In genomic region chr19:40443131-40443929, GRCh38 we compare ENCODE assay signal across 8 cellular contexts. TPM values are rescaled to one million over a fixed set of nuclear protein-coding genes. Genes with fewer than 3 reads are reported as not detected.
A peak's percentile ranks its signal among the peaks of the same experiment; 100 is the strongest.
DNase-seq lines count a peak whose midpoint lies in the region; ATAC-seq and TF ChIP-seq lines count a peak whose summit lies in the region.

No MANE protein-coding gene starts in this region.

- H3K27ac ChIP-seq in AG04450 (ENCODE audit: low read depth, low read length) = peak overlapping the region; percentile 91
- H3K27ac ChIP-seq in caudate nucleus (ENCODE audit: low read depth, low read length) = peak overlapping the region; percentile 99
- peak overlapping the region; percentile 92 to 99 (median 96) for H3K27ac ChIP-seq in spleen

- no peak for TF ChIP-seq CTCF in AG04450 (IDR thresholded peaks at IDR 0.05; ENCODE audit: low read depth, low read length)
- no peak for TF ChIP-seq CTCF in activated B cell treated with CpG ODN at 0.5 μM for 24 hours (IDR thresholded peaks at IDR 0.05)
- TF ChIP-seq CTCF in spleen (IDR thresholded peaks at IDR 0.05 in 8 of 11, conservative IDR thresholded peaks at IDR 0.05 in 3 of 11) = peak in 3 of 11 experiments; percentile 21 to 31 (median 26)

- H3K27me3 Mint-ChIP-seq in activated B cell treated with CpG ODN at 0.5 μM for 24 hours = no peaks in the 10 kb centered on the region

- H3K4me1 Mint-ChIP-seq in activated B cell treated with CpG ODN at 0.5 μM for 24 hours = peaks cover 31% of the 10 kb centered on the region

- peaks cover 42% of the 10 kb centered on the region for H3K36me3 Mint-ChIP-seq in activated B cell treated with CpG ODN at 0.5 μM for 24 hours (ENCODE audit: low read depth)

- peak overlapping the region; percentile 97 for H3K27ac Mint-ChIP-seq in activated B cell treated with CpG ODN at 0.5 μM for 24 hours

- CTCF ChIA-PET in AG04450 (lab: Charles Lee) (interaction anchor here (0.5 to 2.3 kb wide), 7 partner anchors 8 to 195 kb away, joined by 3 to 14 read pairs (median 7); no protein-coding TSS in a partner anchor), activated B cell treated with CpG ODN at 0.5 μM for 24 hours (lab: Charles Lee) (interaction anchor here (0.7 to 3.9 kb wide), 8 partner anchors 10 to 138 kb away, joined by 3 to 49 read pairs (median 6); partner anchors contain the start of gene BLVRB)

- POLR2A ChIA-PET in AG04450 (lab: Yijun Ruan, JAX) (interaction anchor here (0.5 to 3.4 kb wide), 18 partner anchors 8 to 240 kb away, joined by 3 to 43 read pairs (median 4); partner anchors contain the start of genes BLVRB, C19orf47, PLD3 and SERTAD1), activated B cell treated with CpG ODN at 0.5 μM for 24 hours (lab: Charles Lee) (interaction anchor here (0.5 to 4.4 kb wide), 22 partner anchors 10 to 1008 kb away, joined by 3 to 104 read pairs (median 4); partner anchors contain the start of genes ACTMAP, AKT2, BLVRB and C19orf47)

- peak in 1 of 3 donors; percentile 10 for TF ChIP-seq POLR2A in spleen (IDR thresholded peaks at IDR 0.05)

- H3K4me3 Mint-ChIP-seq in activated B cell treated with CpG ODN at 0.5 μM for 24 hours = peak overlapping the region; percentile 98

- H3K27me3 ChIP-seq in AG04450 (ENCODE audit: control insufficient read depth, insufficient read depth, low read length) = no peaks in the 10 kb centered on the region
- H3K27me3 ChIP-seq in spleen (replicated peaks in 1 of 7) = no peaks in the 10 kb centered on the region

- intact Hi-C loops in activated B cell treated with CpG ODN at 0.5 μM for 24 hours (cut with micrococcal nuclease) = loop anchor here (1.0 to 5.0 kb wide), 5 partner anchors 8 to 909 kb away; partner anchors contain the start of genes ACTMAP, EGLN2, LTBP4 and TGFB1
- intact Hi-C loops in spleen (cut with DNase I; ENCODE audit: low total_unique reads) = loop anchor here (10.0 kb wide), 1 partner anchor 131 kb away; the partner anchor contains the start of gene SHKBP1

- peak overlapping the region; percentile 100 for H3K4me3 ChIP-seq in AG04450 (ENCODE audit: low read depth, low read length)
- H3K4me3 ChIP-seq in spleen = peak overlapping the region; percentile 73 to 95 (median 91)

- 0 to 1% (median 1%) methylated on average over 38 to 50 of the region's 50 CpGs for WGBS in spleen, 5 donors

- peaks cover 0 to 50% (median 24%) of the 10 kb centered on the region in 6 donors for H3K36me3 ChIP-seq in spleen

- ATAC-seq in GM18907 (IDR thresholded peaks at IDR 0.05; ENCODE audit: unreplicated experiment) = peak; percentile 75
- ATAC-seq in HG03175 (IDR thresholded peaks at IDR 0.05; ENCODE audit: unreplicated experiment) = peak; percentile 71
- ATAC-seq in activated B cell treated with CpG ODN at 0.5 μM for 24 hours (ENCODE audit: low read depth) = peak; percentile 75

- peak; percentile 99 for DNase-seq in AG04450 (ENCODE audit: low read depth, low spot score)
- peak; percentile 99 for DNase-seq in NCI-H226
- peak; percentile 96 for DNase-seq in activated B cell treated with CpG ODN at 0.5 μM for 24 hours
- peak; percentile 59 to 98 (median 95) for DNase-seq in caudate nucleus (lab: John Stamatoyannopoulos, UW)
- DNase-seq in inferior parietal cortex (ENCODE audit: extremely low spot score) = peak; percentile 95
- peak; percentile 99 for DNase-seq in spleen

- H3K4me1 ChIP-seq in spleen = peaks cover 17 to 50% (median 27%) of the 10 kb centered on the region in 6 donors

- no peaks in the 10 kb centered on the region for H3K9me3 Mint-ChIP-seq in activated B cell treated with CpG ODN at 0.5 μM for 24 hours

- no peaks in the 10 kb centered on the region for H3K9me3 ChIP-seq in AG04450 (ENCODE audit: control insufficient read depth, insufficient read depth, low read length)
- H3K9me3 ChIP-seq in spleen = no peaks in the 10 kb centered on the region

RNA-seq across cellular contexts. Expression of gene SERTAD3, which starts 0.8 kb away (rescaled TPM):
- polyA plus RNA-seq in AG04450 (2011; rRNA removed) (16.1 and 19.6 TPM in 2 replicates), spleen (10 to 100 TPM; 21.8 to 32.6 (median 23.5) TPM)
- 32.7 and 46.7 TPM in 2 replicates for polyA minus RNA-seq in AG04450 (2011; rRNA and poly(A)+ RNA removed)
- total RNA-seq in activated B cell treated with CpG ODN at 0.5 μM for 24 hours (43.5 and 48.4 TPM in 2 replicates), spleen (10 to 100 TPM; 21.5 to 51.4 (median 30.9) TPM)

RNA-seq across cellular contexts. Expression of gene SERTAD1, which starts 17.5 kb away (rescaled TPM):
- polyA plus RNA-seq in AG04450 (2011; rRNA removed) (11.9 and 16.2 TPM in 2 replicates), spleen (10 to 100 TPM in 1 of 3 donors, 1 to 10 TPM in 2; 8.5 to 14.9 (median 9.4) TPM)
- polyA minus RNA-seq in AG04450 (2011; rRNA and poly(A)+ RNA removed) = 3.6 and 6.2 TPM in 2 replicates
- total RNA-seq in activated B cell treated with CpG ODN at 0.5 μM for 24 hours (13.4 and 13.9 TPM in 2 replicates), spleen (10 to 100 TPM in 6 of 7 donors, 1 to 10 TPM in 1; 9.8 to 19.7 (median 13.2) TPM)

RNA-seq across cellular contexts. Expression of gene BLVRB, which starts 22.2 kb away (rescaled TPM):
- polyA plus RNA-seq in AG04450 (2011; rRNA removed) (40.4 and 58.0 TPM in 2 replicates), spleen (100 to 1,000 TPM in 2 of 3 donors, 10 to 100 TPM in 1; 90.6 to 215 (median 136) TPM)
- 21.5 and 35.2 TPM in 2 replicates for polyA minus RNA-seq in AG04450 (2011; rRNA and poly(A)+ RNA removed)
- total RNA-seq in activated B cell treated with CpG ODN at 0.5 μM for 24 hours (12.3 and 14.6 TPM in 2 replicates), spleen (100 to 1,000 TPM in 6 of 7 donors, 10 to 100 TPM in 1; 92.3 to 243 (median 179) TPM)

RNA-seq across cellular contexts. Expression of gene SPTBN4, which starts 23.5 kb away (rescaled TPM):
- polyA plus RNA-seq in AG04450 (2011; rRNA removed) (1.3 and 1.9 TPM in 2 replicates), spleen (under 1 TPM; 0.30 to 0.61 (median 0.35) TPM)
- polyA minus RNA-seq in AG04450 (2011; rRNA and poly(A)+ RNA removed) = 0.65 and 1.5 TPM in 2 replicates
- total RNA-seq in activated B cell treated with CpG ODN at 0.5 μM for 24 hours (0.20 and 0.49 TPM in 2 replicates), spleen (1 to 10 TPM in 3 of 7 donors, under 1 TPM in 4; 0.32 to 2.3 (median 0.85) TPM)

RNA-seq across cellular contexts. Expression of gene PRX, which starts 30.2 kb away (rescaled TPM):
- polyA plus RNA-seq in AG04450 (2011; rRNA removed) (1.8 and 1.9 TPM in 2 replicates), spleen (1 to 10 TPM in 1 of 3 donors, under 1 TPM in 2; 0.50 to 1.8 (median 0.56) TPM)
- 1.3 and 1.4 TPM in 2 replicates for polyA minus RNA-seq in AG04450 (2011; rRNA and poly(A)+ RNA removed)
- total RNA-seq in activated B cell treated with CpG ODN at 0.5 μM for 24 hours (1.4 and 1.7 TPM in 2 replicates), spleen (1 to 10 TPM; 1.7 to 3.4 (median 3.0) TPM)

Comparison
In these comparisons a context has a peak if more than half of its experiments do, and no peak if none do; other contexts are left out.
1. Peak in every context shown above with its lines: DNase-seq, ATAC-seq, H3K4me3 ChIP-seq and H3K27ac ChIP-seq.